In genomic region chr6:119443993-119444641, GRCh38 we compare ENCODE assay signal across 15 cellular contexts.
DNase-seq lines count a peak whose midpoint lies in the region; ATAC-seq and TF ChIP-seq lines count a peak whose summit lies in the region.
"Had no signal": no experiment of that assay in that cellular context is flagged by ENCODE, and none has a peak within 500 bp of the region (broad histone marks: within the 10 kb centered on the region; RNA-seq: fewer than 3 reads in every experiment).

No MANE protein-coding gene starts in this region.

- H3K4me2 ChIP-seq in GM23248 (ENCODE audit: unreplicated experiment), result no peak overlapping the region
- peak overlapping the region; percentile 62 for H3K4me2 ChIP-seq in OCI-LY3 (ENCODE audit: low read length)

- DNase-seq in CD14-positive monocyte (ENCODE audit: low spot score), result no peak
- DNase-seq in GM23248, result peak; percentile 53
- DNase-seq in fibroblast of peridontal ligament (ENCODE audit: extremely low read depth), result peak; percentile 44
- no peak for DNase-seq in CD8-positive, alpha-beta T cell
- no peak for DNase-seq in NCI-H1436 treated with DMSO at 0.1 percent for 48 hours (lab: John Stamatoyannopoulos, UW)
- no peak for DNase-seq in COLO829 (ENCODE audit: low spot score)
- no peak for DNase-seq in chondrocyte (ENCODE audit: low spot score)
- DNase-seq: activated CD4-positive, alpha-beta T cell treated with anti-CD3 and anti-CD28 coated beads for 1 hour; activated T-cell treated with anti-CD3 and anti-CD28 coated beads, Interleukin-2, amount 50 U/mL, for 48 hours; AML-193; GDM1; NCI-H1694 treated with DMSO at 0.1 percent for 48 hours; NCI-H82 had no signal

- H3K27me3 Mint-ChIP-seq in CD14-positive monocyte (ENCODE audit: low read depth in 3 of 3), result peaks cover 2 to 7% (median 2%) of the 10 kb centered on the region in 3 donors
- no peaks in the 10 kb centered on the region for H3K27me3 Mint-ChIP-seq in CD8-positive, alpha-beta T cell (ENCODE audit: low read depth)
- H3K27me3 Mint-ChIP-seq in chondrocyte (ENCODE audit: low read depth), result no peaks in the 10 kb centered on the region

- POLR2A ChIA-PET in CD8-positive, alpha-beta T cell (lab: Charles Lee), result no interaction called here

- no peaks in the 10 kb centered on the region for H3K9me2 ChIP-seq in GM23248 (ENCODE audit: insufficient read depth)

- H3K4me1 ChIP-seq in GM23248 (ENCODE audit: insufficient read depth), result peaks cover 26% of the 10 kb centered on the region
- H3K4me1 ChIP-seq in OCI-LY3 (ENCODE audit: low read length), result peaks cover 50% of the 10 kb centered on the region
- H3K4me1 ChIP-seq in CD8-positive, alpha-beta T cell (ENCODE audit: insufficient read depth, low read length), result no peaks in the 10 kb centered on the region

- H3K9me3 Mint-ChIP-seq in CD14-positive monocyte (peaks cover 2 to 11% (median 5%) of the 10 kb centered on the region in 7 donors), chondrocyte (ENCODE audit: low read depth) (no peaks in the 10 kb centered on the region)
- H3K9me3 Mint-ChIP-seq in CD8-positive, alpha-beta T cell, result no peaks in the 10 kb centered on the region
- H3K9me3 Mint-ChIP-seq: mesothelial cell of epicardium had no signal

- no peaks in the 10 kb centered on the region for H3K36me3 ChIP-seq in GM23248 (ENCODE audit: low read depth)
- no peaks in the 10 kb centered on the region for H3K36me3 ChIP-seq in OCI-LY3 (replicated peaks; ENCODE audit: low read depth, low read length)
- no peaks in the 10 kb centered on the region for H3K36me3 ChIP-seq in CD8-positive, alpha-beta T cell (ENCODE audit: insufficient read depth, low read length)

- H3K27me3 ChIP-seq in GM23248 (replicated peaks; ENCODE audit: insufficient read depth) (no peaks in the 10 kb centered on the region), OCI-LY3 (ENCODE audit: low read depth, low read length) (no peaks in the 10 kb centered on the region)
- H3K27me3 ChIP-seq in CD8-positive, alpha-beta T cell (ENCODE audit: insufficient read depth, low read length), result no peaks in the 10 kb centered on the region

- H3K27ac ChIP-seq in GM23248 (no peak overlapping the region), OCI-LY3 (ENCODE audit: low read length) (peak overlapping the region; percentile 53)
- H3K27ac ChIP-seq in CD8-positive, alpha-beta T cell (ENCODE audit: low read depth, low read length), result no peak overlapping the region

- intact Hi-C loops in CD14-positive monocyte (cut with micrococcal nuclease), result no loop called here
- intact Hi-C loops in CD8-positive, alpha-beta T cell (cut with DNase I, micrococcal nuclease), result no loop called here

- H3K27ac Mint-ChIP-seq in CD14-positive monocyte, result peak overlapping the region in 5 of 7 donors; percentile 3 to 64 (median 9)
- no peak overlapping the region for H3K27ac Mint-ChIP-seq in CD8-positive, alpha-beta T cell
- H3K27ac Mint-ChIP-seq in chondrocyte (ENCODE audit: unreplicated experiment), result no peak overlapping the region
- H3K27ac Mint-ChIP-seq: mesothelial cell of epicardium had no signal

- H2AFZ ChIP-seq in GM23248, result no peak overlapping the region
- no peak overlapping the region for H2AFZ ChIP-seq in OCI-LY3 (ENCODE audit: low read depth, low read length)

- peak overlapping the region in 1 of 2 donors; percentile 11 for H3K4me3 Mint-ChIP-seq in CD14-positive monocyte
- no peak overlapping the region for H3K4me3 Mint-ChIP-seq in CD8-positive, alpha-beta T cell
- H3K4me3 Mint-ChIP-seq in chondrocyte (ENCODE audit: unreplicated experiment), result no peak overlapping the region
- H3K4me3 Mint-ChIP-seq: mesothelial cell of epicardium had no signal

- H3K9ac ChIP-seq in GM23248 (no peak overlapping the region), OCI-LY3 (ENCODE audit: low read length) (no peak overlapping the region)

- H3K36me3 Mint-ChIP-seq in CD14-positive monocyte (no peaks in the 10 kb centered on the region), chondrocyte (ENCODE audit: low read depth) (peaks cover 1% of the 10 kb centered on the region)
- no peaks in the 10 kb centered on the region for H3K36me3 Mint-ChIP-seq in CD8-positive, alpha-beta T cell
- H3K36me3 Mint-ChIP-seq: mesothelial cell of epicardium had no signal

- H3K9me3 ChIP-seq in GM23248 (ENCODE audit: low read depth) (no peaks in the 10 kb centered on the region), OCI-LY3 (ENCODE audit: insufficient read depth, low read length) (no peaks in the 10 kb centered on the region)
- no peaks in the 10 kb centered on the region for H3K9me3 ChIP-seq in CD8-positive, alpha-beta T cell (ENCODE audit: low read length)

- TF ChIP-seq CTCF in CD14-positive monocyte (IDR thresholded peaks at IDR 0.05), result no peak
- TF ChIP-seq CTCF in OCI-LY3 (IDR thresholded peaks at IDR 0.05; ENCODE audit: low read depth, low read length), result no peak
- TF ChIP-seq CTCF in CD8-positive, alpha-beta T cell (IDR thresholded peaks at IDR 0.05), result no peak
- no peak for TF ChIP-seq CTCF in chondrocyte (IDR thresholded peaks at IDR 0.05)

- H3K4me3 ChIP-seq in GM23248 (no peak overlapping the region), OCI-LY3 (ENCODE audit: low read length) (peak overlapping the region; percentile 23; the same call in 1 of the 2 replicates)
- H3K4me3 ChIP-seq in CD8-positive, alpha-beta T cell (ENCODE audit: low read depth, low read length), result no peak overlapping the region

- ATAC-seq in CD8-positive, alpha-beta T cell, result no peak

- in situ Hi-C loops in GM23248 (cut with MboI), result no loop called here

- H3F3A ChIP-seq in GM23248 (ENCODE audit: insufficient read depth), result peaks cover 10% of the 10 kb centered on the region

- H3K79me2 ChIP-seq in GM23248 (ENCODE audit: insufficient read depth) (no peaks in the 10 kb centered on the region), OCI-LY3 (ENCODE audit: low read length) (no peaks in the 10 kb centered on the region)

- WGBS in GM23248 (ENCODE audit: low coverage in 1 of 2, low lambda C conversion rate in 2 of 2, missing lambda C conversion rate in 2 of 2), 2 experiments, result 86 to 90% methylated on average over 7 of the region's 7 CpGs

- CTCF ChIA-PET in CD8-positive, alpha-beta T cell (lab: Charles Lee), result no interaction called here

- H3K4me1 Mint-ChIP-seq in CD14-positive monocyte (peaks cover 56% of the 10 kb centered on the region), chondrocyte (ENCODE audit: low read depth) (peaks cover 21% of the 10 kb centered on the region)
- peaks cover 3% of the 10 kb centered on the region for H3K4me1 Mint-ChIP-seq in CD8-positive, alpha-beta T cell (ENCODE audit: low read depth)

- no peaks in the 10 kb centered on the region for H4K20me1 ChIP-seq in GM23248 (ENCODE audit: insufficient read depth)
- H4K20me1 ChIP-seq in OCI-LY3 (ENCODE audit: insufficient read depth, low read length), result no peaks in the 10 kb centered on the region

Comparison
In these comparisons a context has a peak if more than half of its experiments do, and no peak if none do; other contexts are left out.
1. DNase-seq: peak in GM23248 (single experiment) and fibroblast of peridontal ligament (single experiment); none in CD14-positive monocyte (single experiment), CD8-positive, alpha-beta T cell (0 of 7), NCI-H1436 treated with DMSO at 0.1 percent for 48 hours (single experiment), COLO829 (single experiment) and chondrocyte (single experiment).
2. H3K27ac Mint-ChIP-seq: peak in CD14-positive monocyte (5 of 7); none in CD8-positive, alpha-beta T cell (single experiment) and chondrocyte (single experiment).